In the genomic region with DNA sequence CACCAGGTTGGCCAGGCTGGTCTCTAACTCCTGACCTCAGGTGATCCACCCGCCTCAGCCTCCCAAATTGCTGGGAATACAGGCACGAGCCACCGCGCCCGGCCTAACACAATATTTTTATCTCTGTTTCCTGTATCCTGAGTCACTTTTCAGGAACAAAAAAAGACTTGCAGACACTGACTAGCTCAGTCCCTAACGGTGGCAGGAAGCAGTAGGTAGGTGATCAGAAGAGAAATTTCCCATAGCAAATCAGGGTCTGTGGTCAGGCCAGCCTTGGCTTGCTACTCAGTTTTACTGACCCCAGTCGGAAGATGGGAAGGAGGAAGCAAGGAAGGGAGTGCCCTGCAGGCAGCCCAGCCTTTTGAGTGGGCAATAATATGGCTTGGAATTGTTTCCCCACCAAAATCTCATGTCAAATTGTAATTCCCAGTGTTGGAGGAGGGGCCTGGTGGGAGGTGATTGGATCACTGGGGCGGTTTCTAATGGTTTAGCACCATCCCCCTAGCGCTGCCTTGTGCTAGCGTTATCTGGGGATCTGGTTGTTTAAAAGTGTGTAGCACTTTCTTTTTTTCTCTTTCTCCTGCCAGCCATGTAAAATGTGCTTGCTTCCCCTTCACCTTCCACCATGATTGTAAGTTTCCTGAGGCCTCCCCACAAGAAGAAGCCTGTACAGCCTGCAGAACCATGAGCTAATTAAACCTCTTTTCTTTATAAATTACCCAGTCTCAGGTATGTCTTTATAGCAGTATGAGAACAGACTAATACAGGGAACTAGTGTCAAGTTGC, we compare ENCODE assay signal across 31 cellular contexts. TPM values are rescaled to one million over a fixed set of nuclear protein-coding genes. Genes with fewer than 3 reads are reported as not detected.
A peak's percentile ranks its signal among the peaks of the same experiment; 100 is the strongest.
DNase-seq lines count a peak whose midpoint lies in the region; ATAC-seq and TF ChIP-seq lines count a peak whose summit lies in the region.
"Had no signal": no experiment of that assay in that cellular context is flagged by ENCODE, and none has a peak within 500 bp of the region (broad histone marks: within the 10 kb centered on the region; RNA-seq: fewer than 3 reads in every experiment).

No MANE protein-coding gene starts in this region.

- H3K27me3 ChIP-seq in Panc1 (ENCODE audit: control insufficient read depth, insufficient read depth, low read length) (no peaks in the 10 kb centered on the region), spleen (replicated peaks in 1 of 7) (peaks cover 0 to 7% (median 0%) of the 10 kb centered on the region in 7 donors)
- H3K27me3 ChIP-seq: brain microvascular endothelial cell, foreskin keratinocyte, stomach had no signal

- H3K4me3 ChIP-seq in Panc1 (ENCODE audit: low read depth in 2 of 2, low read length in 2 of 2) (no peak overlapping the region), spleen (no peak overlapping the region)
- H3K4me3 ChIP-seq: skin epidermis, stomach had no signal

- H3K27ac Mint-ChIP-seq in activated CD4-positive, alpha-beta T cell treated with anti-CD3 and anti-CD28 coated beads, Interleukin-2, amount 10 ng/mL, durations not matched to agents 24 days and 14 days = peak overlapping the region; percentile 67
- H3K27ac Mint-ChIP-seq in effector memory CD8-positive, alpha-beta T cell = peak overlapping the region; percentile 37 to 83
- no peak overlapping the region for H3K27ac Mint-ChIP-seq in activated naive CD4-positive, alpha-beta T cell treated with anti-CD3 and anti-CD28 coated beads, Interleukin-2, amount 10 ng/mL, durations not matched to agents 7 days and 5 days
- H3K27ac Mint-ChIP-seq: activated CD8-positive, alpha-beta T cell treated with anti-CD3 and anti-CD28 coated beads for 36 hours; activated naive CD8-positive, alpha-beta T cell treated with anti-CD3 and anti-CD28 coated beads, Interleukin-2, amount 50 U/mL, for 24 hours; activated T-cell treated with anti-CD3 and anti-CD28 coated beads, Interleukin-2, amount 50 U/mL, for 72 hours; IgD-negative memory B cell had no signal

- H3K36me3 ChIP-seq in Panc1 (ENCODE audit: control insufficient read depth, insufficient read depth, low read length) (no peaks in the 10 kb centered on the region), spleen (no peaks in the 10 kb centered on the region)
- H3K36me3 ChIP-seq: brain microvascular endothelial cell, stomach, WERI-Rb-1 had no signal

- TF ChIP-seq CTCF in Panc1 (IDR thresholded peaks at IDR 0.05) (no peak), spleen (IDR thresholded peaks at IDR 0.05 in 8 of 11, conservative IDR thresholded peaks at IDR 0.05 in 3 of 11) (no peak)

- intact Hi-C loops in activated CD4-positive, alpha-beta T cell treated with anti-CD3 and anti-CD28 coated beads, Interleukin-2, amount 10 ng/mL, durations not matched to agents 24 days and 14 days (cut with micrococcal nuclease) = loop anchor here (5.0 kb wide), 1 partner anchor 42 kb away; no protein-coding TSS in a partner anchor
- intact Hi-C loops in Panc1 (cut with micrococcal nuclease; ENCODE audit: unreplicated experiment) = no loop called here
- intact Hi-C loops in spleen (cut with DNase I; ENCODE audit: low total_unique reads) = no loop called here

- H3K9me3 ChIP-seq in Panc1 (ENCODE audit: control insufficient read depth, insufficient read depth, low read depth, low read length) (no peaks in the 10 kb centered on the region), spleen (no peaks in the 10 kb centered on the region)
- H3K9me3 ChIP-seq: stomach had no signal

- in situ Hi-C loops in Panc1 (cut with HindIII; ENCODE audit: low pct_unique_long_range_greater_than_20kb, low sequenced_read_pairs) = no loop called here

- no peaks in the 10 kb centered on the region for H3K36me3 Mint-ChIP-seq in activated CD4-positive, alpha-beta T cell treated with anti-CD3 and anti-CD28 coated beads, Interleukin-2, amount 10 ng/mL, durations not matched to agents 24 days and 14 days (ENCODE audit: low read depth)
- no peaks in the 10 kb centered on the region for H3K36me3 Mint-ChIP-seq in effector memory CD8-positive, alpha-beta T cell (ENCODE audit: insufficient read depth)
- peaks cover 2% of the 10 kb centered on the region for H3K36me3 Mint-ChIP-seq in activated naive CD4-positive, alpha-beta T cell treated with anti-CD3 and anti-CD28 coated beads, Interleukin-2, amount 10 ng/mL, durations not matched to agents 7 days and 5 days
- H3K36me3 Mint-ChIP-seq: T-cell had no signal

- no peak for DNase-seq in activated CD4-positive, alpha-beta T cell treated with anti-CD3 and anti-CD28 coated beads, Interleukin-2, amount 10 ng/mL, durations not matched to agents 24 days and 14 days
- no peak for DNase-seq in activated CD4-positive, alpha-beta T cell treated with anti-CD3 and anti-CD28 coated beads, Interleukin-2, amount 50 U/mL, for 48 hours
- DNase-seq in Panc1 (ENCODE audit: low read depth, low spot score) (no peak), spleen (peak; percentile 6), RPMI8226 (no peak), iPS-NIHi11 (ENCODE audit: low spot score) (no peak)
- DNase-seq in effector memory CD8-positive, alpha-beta T cell = no peak
- no peak for DNase-seq in activated naive CD4-positive, alpha-beta T cell treated with anti-CD3 and anti-CD28 coated beads, Interleukin-2, amount 10 ng/mL, durations not matched to agents 7 days and 5 days
- DNase-seq: ACHN; activated CD8-positive, alpha-beta T cell treated with anti-CD3 and anti-CD28 coated beads for 36 hours; activated naive CD8-positive, alpha-beta T cell treated with anti-CD3 and anti-CD28 coated beads, Interleukin-2, amount 50 U/mL, for 24 hours; activated T-cell treated with anti-CD3 and anti-CD28 coated beads, Interleukin-2, amount 50 U/mL, for 72 hours; brain microvascular endothelial cell; cortex of kidney; DMS53; foreskin keratinocyte; H7; kidney glomerular epithelial cell; midbrain; MV-4-11; NCI-H1930; NK-92 treated with Interleukin-12 subunit alpha and Interleukin-12 subunit beta, amount 100 ng/mL, for 24 hours; stimulated activated CD4-positive, alpha-beta T cell treated with anti-CD3 and anti-CD28 coated beads, Interleukin-4, amount 100 ng/mL, for 1 hour; stomach; T-cell; WERI-Rb-1 had no signal

- CTCF ChIA-PET in Panc1 (lab: Charles Lee) = no interaction called here
- CTCF ChIA-PET in activated naive CD4-positive, alpha-beta T cell treated with anti-CD3 and anti-CD28 coated beads, Interleukin-2, amount 10 ng/mL, durations not matched to agents 7 days and 5 days (lab: Charles Lee) = interaction anchor here (1.5 kb wide), 1 partner anchor 128 kb away, joined by 4 read pairs; no protein-coding TSS in a partner anchor

- POLR2A ChIA-PET in Panc1 (lab: Charles Lee) = no interaction called here

- H3K4me3 Mint-ChIP-seq in activated CD4-positive, alpha-beta T cell treated with anti-CD3 and anti-CD28 coated beads, Interleukin-2, amount 10 ng/mL, durations not matched to agents 24 days and 14 days = no peak overlapping the region
- no peak overlapping the region for H3K4me3 Mint-ChIP-seq in effector memory CD8-positive, alpha-beta T cell
- H3K4me3 Mint-ChIP-seq in activated naive CD4-positive, alpha-beta T cell treated with anti-CD3 and anti-CD28 coated beads, Interleukin-2, amount 10 ng/mL, durations not matched to agents 7 days and 5 days = no peak overlapping the region
- H3K4me3 Mint-ChIP-seq: activated CD8-positive, alpha-beta T cell treated with anti-CD3 and anti-CD28 coated beads for 36 hours; activated naive CD8-positive, alpha-beta T cell treated with anti-CD3 and anti-CD28 coated beads, Interleukin-2, amount 50 U/mL, for 24 hours; activated T-cell treated with anti-CD3 and anti-CD28 coated beads, Interleukin-2, amount 50 U/mL, for 72 hours; IgD-negative memory B cell; neural crest cell; T-cell; type B pancreatic cell had no signal

- H3K4me1 Mint-ChIP-seq in activated CD4-positive, alpha-beta T cell treated with anti-CD3 and anti-CD28 coated beads, Interleukin-2, amount 10 ng/mL, durations not matched to agents 24 days and 14 days = peaks cover 36% of the 10 kb centered on the region
- H3K4me1 Mint-ChIP-seq in effector memory CD8-positive, alpha-beta T cell (ENCODE audit: low read depth in 2 of 2) = peaks cover 10 to 11% of the 10 kb centered on the region in 2 donors
- H3K4me1 Mint-ChIP-seq in activated naive CD4-positive, alpha-beta T cell treated with anti-CD3 and anti-CD28 coated beads, Interleukin-2, amount 10 ng/mL, durations not matched to agents 7 days and 5 days = peaks cover 44% of the 10 kb centered on the region

- H3K4me1 ChIP-seq in Panc1 (ENCODE audit: control insufficient read depth, insufficient read depth, low read length) (peaks cover 19% of the 10 kb centered on the region), spleen (peaks cover 9 to 23% (median 10%) of the 10 kb centered on the region in 6 donors)

- ATAC-seq in Panc1 = no peak
- no peak for ATAC-seq in effector memory CD8-positive, alpha-beta T cell (replicated peaks)
- ATAC-seq: activated CD8-positive, alpha-beta T cell treated with anti-CD3 and anti-CD28 coated beads for 36 hours; activated naive CD8-positive, alpha-beta T cell treated with anti-CD3 and anti-CD28 coated beads, Interleukin-2, amount 50 U/mL, for 24 hours; activated T-cell treated with anti-CD3 and anti-CD28 coated beads, Interleukin-2, amount 50 U/mL, for 72 hours; foreskin keratinocyte; T-cell had no signal

- no peaks in the 10 kb centered on the region for H3K9me3 Mint-ChIP-seq in activated CD4-positive, alpha-beta T cell treated with anti-CD3 and anti-CD28 coated beads, Interleukin-2, amount 10 ng/mL, durations not matched to agents 24 days and 14 days
- H3K9me3 Mint-ChIP-seq in effector memory CD8-positive, alpha-beta T cell = no peaks in the 10 kb centered on the region
- peaks cover 7% of the 10 kb centered on the region for H3K9me3 Mint-ChIP-seq in activated naive CD4-positive, alpha-beta T cell treated with anti-CD3 and anti-CD28 coated beads, Interleukin-2, amount 10 ng/mL, durations not matched to agents 7 days and 5 days
- H3K9me3 Mint-ChIP-seq: activated naive CD8-positive, alpha-beta T cell treated with anti-CD3 and anti-CD28 coated beads, Interleukin-2, amount 50 U/mL, for 24 hours; neural crest cell had no signal

- peak overlapping the region; percentile 86 for H3K27ac ChIP-seq in Panc1 (ENCODE audit: low read length)
- no peak overlapping the region for H3K27ac ChIP-seq in spleen
- H3K27ac ChIP-seq: C4-2B, foreskin keratinocyte, WERI-Rb-1 had no signal

- WGBS in spleen, 5 donors = 65 to 78% (median 74%) methylated on average over 10 of the region's 10 CpGs

- no TSS peak for BruUV-seq in Panc1 (replicated peaks; lab: Mats Ljungman, UMichigan)

- TF ChIP-seq POLR2A in spleen (IDR thresholded peaks at IDR 0.05) = no peak

- H3K27me3 Mint-ChIP-seq in activated CD4-positive, alpha-beta T cell treated with anti-CD3 and anti-CD28 coated beads, Interleukin-2, amount 10 ng/mL, durations not matched to agents 24 days and 14 days = peaks cover 14% of the 10 kb centered on the region
- peaks cover 0 to 51% of the 10 kb centered on the region in 2 donors for H3K27me3 Mint-ChIP-seq in effector memory CD8-positive, alpha-beta T cell
- H3K27me3 Mint-ChIP-seq in activated naive CD4-positive, alpha-beta T cell treated with anti-CD3 and anti-CD28 coated beads, Interleukin-2, amount 10 ng/mL, durations not matched to agents 7 days and 5 days = peaks cover 51% of the 10 kb centered on the region
- H3K27me3 Mint-ChIP-seq: activated CD8-positive, alpha-beta T cell treated with anti-CD3 and anti-CD28 coated beads for 36 hours; activated naive CD8-positive, alpha-beta T cell treated with anti-CD3 and anti-CD28 coated beads, Interleukin-2, amount 50 U/mL, for 24 hours had no signal

RNA-seq across cellular contexts. Expression of gene CDCP1, which starts 19.5 kb away (rescaled TPM):
- 3.2 and 3.3 TPM in 2 replicates for total RNA-seq in activated CD4-positive, alpha-beta T cell treated with anti-CD3 and anti-CD28 coated beads, Interleukin-2, amount 10 ng/mL, durations not matched to agents 24 days and 14 days
- 47.8 TPM for total RNA-seq in Panc1 (2021; ENCODE audit: unreplicated experiment)
- 15.4 TPM for polyA plus RNA-seq in Panc1 (2012; ENCODE audit: insufficient read length)
- total RNA-seq in spleen = 1 to 10 TPM; 1.0 to 3.6 (median 3.0) TPM
- under 1 TPM; 0.15 to 0.80 (median 0.18) TPM for polyA plus RNA-seq in spleen
- total RNA-seq: neural crest cell had no signal
- polyA plus RNA-seq: IgD-negative memory B cell had no signal

Comparison
In these comparisons a context has a peak if more than half of its experiments do, and no peak if none do; other contexts are left out.
1. RNA of gene CDCP1, which starts 19.5 kb away (total RNA-seq): 47.8 TPM in Panc1 (single experiment); 3.2 to 3.3 TPM in activated CD4-positive, alpha-beta T cell treated with anti-CD3 and anti-CD28 coated beads, Interleukin-2, amount 10 ng/mL, durations not matched to agents 24 days and 14 days and 1.0 to 3.6 TPM in spleen; every median in the first group is over 10 times any median in the second.